ENCODE assay signal across 19 cellular contexts in the genomic region with DNA sequence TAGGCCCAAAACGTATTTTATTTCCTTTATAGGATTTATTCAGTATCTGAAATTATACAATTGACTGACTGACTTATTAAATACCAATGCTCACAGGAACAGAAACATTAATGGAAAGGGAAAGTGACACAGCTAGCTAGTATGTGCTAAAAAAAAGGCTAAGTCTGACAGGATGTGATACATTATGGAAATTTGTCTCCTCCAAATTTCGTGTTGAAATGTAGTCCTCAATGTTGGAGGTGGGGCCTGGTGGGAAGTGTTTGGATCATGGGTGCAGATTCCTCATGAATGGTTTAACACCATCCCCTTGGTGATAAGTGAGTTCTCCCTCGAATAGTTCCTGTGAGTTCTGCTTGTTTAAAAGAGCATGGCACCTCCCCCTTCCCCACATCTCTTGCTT.
DNase-seq lines count a peak whose midpoint lies in the region; TF ChIP-seq lines count a peak whose summit lies in the region.
"Had no signal": no experiment of that assay in that cellular context is flagged by ENCODE, and none has a peak within 500 bp of the region (broad histone marks: within the 10 kb centered on the region; RNA-seq: fewer than 3 reads in every experiment).

No MANE protein-coding gene starts in this region.

- no peaks in the 10 kb centered on the region for H3K27me3 ChIP-seq in ascending aorta
- no peaks in the 10 kb centered on the region for H3K27me3 ChIP-seq in colonic mucosa
- H3K27me3 ChIP-seq: spleen had no signal

- peak overlapping the region; percentile 78 to 81 for H3K27ac ChIP-seq in ascending aorta
- H3K27ac ChIP-seq in colonic mucosa = no peak overlapping the region
- H3K27ac ChIP-seq: psoas muscle, spleen, VCaP had no signal

- intact Hi-C loops in ascending aorta (cut with DNase I) = loop anchor here (2.0 to 10.0 kb wide), 2 partner anchors 40 to 184 kb away; no protein-coding TSS in a partner anchor
- intact Hi-C loops in colonic mucosa (cut with DNase I) = no loop called here

- peak; percentile 23 for DNase-seq in HFFc6
- peak in 1 of 2 donors; percentile 85 for DNase-seq in ascending aorta (ENCODE audit: low spot score in 2 of 2)
- peak; percentile 71 for DNase-seq in fibroblast of the aortic adventitia (ENCODE audit: low read depth)
- peak; percentile 44 for DNase-seq in stromal cell of bone marrow (ENCODE audit: low read depth)
- DNase-seq in immature natural killer cell = no peak
- no peak for DNase-seq in colonic mucosa
- no peak for DNase-seq in stimulated activated naive CD4-positive, alpha-beta T cell (lab: John Stamatoyannopoulos, UW)
- DNase-seq in NCI-H2107 (lab: John Stamatoyannopoulos, UW) = no peak
- DNase-seq: activated CD4-positive, alpha-beta T cell treated with anti-CD3 and anti-CD28 coated beads, Interleukin-2, amount 50 U/mL, for 48 hours; activated naive CD4-positive, alpha-beta T cell; CD8-positive, alpha-beta memory T cell; NCI-H2029 treated with DMSO at 0.1 percent for 48 hours; NCI-H524; psoas muscle; Right ventricle myocardium superior; spleen; T-helper 1 cell had no signal

- TF ChIP-seq CTCF in HFFc6 (IDR thresholded peaks at IDR 0.05) (no peak), ascending aorta (IDR thresholded peaks at IDR 0.05) (no peak), fibroblast of the aortic adventitia (IDR thresholded peaks at IDR 0.05; ENCODE audit: insufficient read depth, low read length) (no peak), colonic mucosa (IDR thresholded peaks at IDR 0.05) (no peak)

- peaks cover 0 to 29% of the 10 kb centered on the region in 2 donors for H3K4me1 ChIP-seq in ascending aorta
- no peaks in the 10 kb centered on the region for H3K4me1 ChIP-seq in colonic mucosa
- H3K4me1 ChIP-seq: psoas muscle, spleen had no signal

- no peaks in the 10 kb centered on the region for H3K9me3 Mint-ChIP-seq in HFFc6
- H3K9me3 Mint-ChIP-seq in immature natural killer cell = no peaks in the 10 kb centered on the region
- H3K9me3 Mint-ChIP-seq: CD8-positive, alpha-beta memory T cell had no signal

- H3K9me3 ChIP-seq in ascending aorta (no peaks in the 10 kb centered on the region), colonic mucosa (no peaks in the 10 kb centered on the region)
- H3K9me3 ChIP-seq: psoas muscle, spleen had no signal

- H3K9ac ChIP-seq in colonic mucosa (ENCODE audit: low read depth in 2 of 2, low read length in 2 of 2) = no peak overlapping the region

- no peak overlapping the region for H3K4me3 ChIP-seq in ascending aorta
- H3K4me3 ChIP-seq in fibroblast of the aortic adventitia (ENCODE audit: low read depth, low read length) = no peak overlapping the region
- H3K4me3 ChIP-seq in colonic mucosa = no peak overlapping the region
- H3K4me3 ChIP-seq: K562, psoas muscle, spleen had no signal

- H3K36me3 ChIP-seq in ascending aorta = no peaks in the 10 kb centered on the region
- no peaks in the 10 kb centered on the region for H3K36me3 ChIP-seq in colonic mucosa
- H3K36me3 ChIP-seq: spleen had no signal

- H3K4me1 Mint-ChIP-seq in HFFc6 (ENCODE audit: low read depth) (peaks cover 35% of the 10 kb centered on the region), immature natural killer cell (no peaks in the 10 kb centered on the region)

- H3K27ac Mint-ChIP-seq in HFFc6 (no peak overlapping the region), immature natural killer cell (no peak overlapping the region)
- H3K27ac Mint-ChIP-seq: CD8-positive, alpha-beta memory T cell had no signal

- H3K4me3 Mint-ChIP-seq in HFFc6 (no peak overlapping the region), immature natural killer cell (no peak overlapping the region)
- H3K4me3 Mint-ChIP-seq: CD8-positive, alpha-beta memory T cell had no signal

- H3K36me3 Mint-ChIP-seq in HFFc6 (ENCODE audit: low read depth) (peaks cover 12% of the 10 kb centered on the region; the same call in 1 of the 2 replicates), immature natural killer cell (no peaks in the 10 kb centered on the region)

- no peaks in the 10 kb centered on the region for H3K27me3 Mint-ChIP-seq in HFFc6 (ENCODE audit: insufficient read depth)
- H3K27me3 Mint-ChIP-seq in immature natural killer cell (ENCODE audit: low read depth in 3 of 3) = peaks cover 0 to 2% (median 0%) of the 10 kb centered on the region in 3 donors
- H3K27me3 Mint-ChIP-seq: CD8-positive, alpha-beta memory T cell had no signal

Comparison
In these comparisons a context has a peak if more than half of its experiments do, and no peak if none do; other contexts are left out.
1. DNase-seq: peak in HFFc6 (single experiment), fibroblast of the aortic adventitia (single experiment) and stromal cell of bone marrow (single experiment); none in immature natural killer cell (0 of 3), colonic mucosa (single experiment), stimulated activated naive CD4-positive, alpha-beta T cell (0 of 6) and NCI-H2107 (single experiment).